ENCODE assay signal across 26 cellular contexts in the genomic region with DNA sequence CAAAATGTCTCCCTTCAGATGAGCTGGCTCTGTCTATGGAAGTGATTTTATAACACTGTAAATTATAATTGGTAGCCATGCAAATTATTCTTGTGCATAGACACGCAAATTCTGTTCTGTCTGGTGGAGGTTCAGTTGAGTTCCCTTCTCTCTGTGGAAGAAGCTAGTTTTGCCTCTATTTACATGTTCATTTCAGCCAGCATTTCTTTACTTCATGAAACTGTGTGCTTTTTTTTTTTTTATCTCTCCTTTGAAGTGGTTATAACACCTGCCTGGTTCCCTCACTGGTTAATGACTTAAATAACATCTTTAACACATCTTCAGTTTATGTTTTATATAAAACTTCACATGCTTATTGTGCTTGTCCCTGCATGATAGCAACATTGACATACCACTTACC.
"Had no signal": no experiment of that assay in that cellular context is flagged by ENCODE, and none has a peak within 500 bp of the region (broad histone marks: within the 10 kb centered on the region; RNA-seq: fewer than 3 reads in every experiment).

No MANE protein-coding gene starts in this region.

- H3K9me3 ChIP-seq: neutrophil, ovary, psoas muscle, right lobe of liver, sigmoid colon, stomach, testis, tibial artery, transverse colon, upper lobe of right lung, uterus had no signal

- H3K79me2 ChIP-seq: parathyroid adenoma had no signal

- H2AFZ ChIP-seq: parathyroid adenoma had no signal

- H3K27ac ChIP-seq: neutrophil, ovary, parathyroid adenoma, psoas muscle, right lobe of liver, sigmoid colon, stomach, testis, tibial artery, transverse colon, upper lobe of right lung, uterus had no signal

- H3K36me3 ChIP-seq: neutrophil, ovary, right lobe of liver, sigmoid colon, stomach, tibial artery, transverse colon, upper lobe of right lung, uterus had no signal

- ATAC-seq: naive thymus-derived CD8-positive, alpha-beta T cell; natural killer cell treated with Interleukin-12 subunit alpha and Interleukin-12 subunit beta and Interleukin-15 and Interleukin-18, amount 100 ng/mL, for 72 hours; psoas muscle; right cardiac atrium; right lobe of liver; stimulated activated effector memory CD8-positive, alpha-beta T cell treated with anti-CD3 and anti-CD28 coated beads, Interleukin-12 subunit alpha, Interleukin-12 subunit beta, amount 100 ng/mL, for 72 hours; stimulated activated naive B cell treated with anti-CD40 and anti-IgM and Interleukin-4, amounts not matched to agents 10 μg/mL and 1 μg/mL and 100 μg/mL, for 72 hours; upper lobe of right lung had no signal

- H3K4me1 ChIP-seq: parathyroid adenoma, psoas muscle, right lobe of liver, sigmoid colon, stomach, testis, tibial artery, transverse colon, upper lobe of right lung, uterus had no signal

- DNase-seq: naive thymus-derived CD8-positive, alpha-beta T cell; nephron progenitor cell; nucleus accumbens; ovary; posterior cingulate gyrus; psoas muscle; right cardiac atrium; right lobe of liver; sigmoid colon; small intestine; stimulated activated CD4-positive, alpha-beta T cell treated with anti-CD3 and anti-CD28 coated beads, Interleukin-15, amount 100 ng/mL, for 24 hours; stimulated activated CD4-positive, alpha-beta T cell treated with anti-CD3 and anti-CD28 coated beads, Interleukin-2, amount 100 ng/mL, for 24 hours; stimulated activated CD4-positive, alpha-beta T cell treated with anti-CD3 and anti-CD28 coated beads, Interleukin-2, amount 100 ng/mL, for 48 hours; stimulated activated CD4-positive, alpha-beta T cell treated with anti-CD3 and anti-CD28 coated beads, Interleukin-4, amount 100 ng/mL, for 24 hours; stimulated activated naive B cell treated with anti-CD40 and anti-IgM and Interleukin-4, amounts not matched to agents 10 μg/mL and 1 μg/mL and 100 μg/mL, for 72 hours; stimulated activated naive CD4-positive, alpha-beta T cell treated with Interleukin-2 at 50 U/mL for 16 hours; stomach; testis; tibial artery; transverse colon; upper lobe of right lung; uterus had no signal

- H3K4me3 ChIP-seq: ovary, psoas muscle, right lobe of liver, sigmoid colon, stomach, testis, tibial artery, transverse colon, upper lobe of right lung, uterus had no signal

- H3K27me3 ChIP-seq: neutrophil, ovary, right lobe of liver, sigmoid colon, stomach, testis, tibial artery, transverse colon, upper lobe of right lung, uterus had no signal
